Comparison of ENCODE assay signal across 8 cellular contexts in genomic region chr4:20684852-20685763, GRCh38. TPM values are rescaled to one million over a fixed set of nuclear protein-coding genes. Genes with fewer than 3 reads are reported as not detected.
DNase-seq lines count a peak whose midpoint lies in the region; ATAC-seq and TF ChIP-seq lines count a peak whose summit lies in the region.

No MANE protein-coding gene starts in this region.

- H3K9me3 Mint-ChIP-seq in MCF 10A (ENCODE audit: unreplicated experiment), result no peaks in the 10 kb centered on the region
- no peaks in the 10 kb centered on the region for H3K9me3 Mint-ChIP-seq in activated T-cell treated with anti-CD3 and anti-CD28 coated beads, Interleukin-2, amount 50 U/mL, for 24 hours
- H3K9me3 Mint-ChIP-seq in effector memory CD8-positive, alpha-beta T cell, result no peaks in the 10 kb centered on the region

- no peak overlapping the region for H2BK120ac ChIP-seq in mesenchymal stem cell (ENCODE audit: low read depth, low read length)

- H3K9me3 ChIP-seq in cardiac muscle cell (ENCODE audit: low read depth) (no peaks in the 10 kb centered on the region), right cardiac atrium (ENCODE audit: control insufficient read depth, low read length) (no peaks in the 10 kb centered on the region), mesenchymal stem cell (ENCODE audit: control insufficient read depth, low read length) (no peaks in the 10 kb centered on the region)

- H3K4me3 ChIP-seq in cardiac muscle cell (no peak overlapping the region), right cardiac atrium (ENCODE audit: low read length) (no peak overlapping the region), mesenchymal stem cell (ENCODE audit: insufficient read depth in 1 of 2, low read depth in 1 of 2, low read length in 2 of 2) (no peak overlapping the region)

- no TSS peak for BruUV-seq in MCF 10A (replicated peaks; lab: Mats Ljungman, UMichigan)

- POLR2A ChIA-PET in MCF 10A (lab: Yijun Ruan, JAX), result interaction anchor here (0.5 to 0.9 kb wide), 4 partner anchors 15 to 1190 kb away, joined by 3 to 5 read pairs (median 3); partner anchors contain the start of gene PACRGL

- H3K4me3 Mint-ChIP-seq in MCF 10A (ENCODE audit: unreplicated experiment), result no peak overlapping the region
- H3K4me3 Mint-ChIP-seq in activated T-cell treated with anti-CD3 and anti-CD28 coated beads, Interleukin-2, amount 50 U/mL, for 24 hours, result no peak overlapping the region
- no peak overlapping the region for H3K4me3 Mint-ChIP-seq in effector memory CD8-positive, alpha-beta T cell

- no peak for ATAC-seq in right cardiac atrium
- no peak for ATAC-seq in effector memory CD8-positive, alpha-beta T cell (replicated peaks)

- no peak overlapping the region for H3K9ac ChIP-seq in mesenchymal stem cell (ENCODE audit: low read length)

- no peak overlapping the region for H2BK12ac ChIP-seq in mesenchymal stem cell (ENCODE audit: low read length in 2 of 2)

- peaks cover 16% of the 10 kb centered on the region for H3K27me3 Mint-ChIP-seq in MCF 10A (ENCODE audit: insufficient read depth, unreplicated experiment)
- H3K27me3 Mint-ChIP-seq in activated T-cell treated with anti-CD3 and anti-CD28 coated beads, Interleukin-2, amount 50 U/mL, for 24 hours, result peaks cover 13% of the 10 kb centered on the region
- H3K27me3 Mint-ChIP-seq in effector memory CD8-positive, alpha-beta T cell, result peaks cover 10 to 20% of the 10 kb centered on the region in 2 donors

- H3K27ac Mint-ChIP-seq in MCF 10A (ENCODE audit: low read depth, unreplicated experiment), result no peak overlapping the region
- H3K27ac Mint-ChIP-seq in activated T-cell treated with anti-CD3 and anti-CD28 coated beads, Interleukin-2, amount 50 U/mL, for 24 hours, result no peak overlapping the region
- no peak overlapping the region for H3K27ac Mint-ChIP-seq in effector memory CD8-positive, alpha-beta T cell

- H3K23ac ChIP-seq in mesenchymal stem cell (ENCODE audit: low read length in 2 of 2), result no peak overlapping the region

- H3K36me3 ChIP-seq in cardiac muscle cell, result no peaks in the 10 kb centered on the region
- H3K36me3 ChIP-seq in mesenchymal stem cell (ENCODE audit: control insufficient read depth in 1 of 2, insufficient read depth in 2 of 2, low read depth in 1 of 2, low read length in 2 of 2), result no peaks in the 10 kb centered on the region

- no peak overlapping the region for H2AK5ac ChIP-seq in mesenchymal stem cell (ENCODE audit: low read length, severe bottlenecking)

- no peak overlapping the region for H3K4ac ChIP-seq in mesenchymal stem cell (ENCODE audit: low read depth in 1 of 2, low read length in 2 of 2)

- H4K91ac ChIP-seq in mesenchymal stem cell (ENCODE audit: low read length), result no peak overlapping the region

- H3K4me1 Mint-ChIP-seq in MCF 10A (ENCODE audit: insufficient read depth, unreplicated experiment), result no peaks in the 10 kb centered on the region
- no peaks in the 10 kb centered on the region for H3K4me1 Mint-ChIP-seq in activated T-cell treated with anti-CD3 and anti-CD28 coated beads, Interleukin-2, amount 50 U/mL, for 24 hours (ENCODE audit: low read depth)
- no peaks in the 10 kb centered on the region for H3K4me1 Mint-ChIP-seq in effector memory CD8-positive, alpha-beta T cell (ENCODE audit: low read depth in 2 of 2)

- no peak overlapping the region for H4K8ac ChIP-seq in mesenchymal stem cell (ENCODE audit: low read length)

- H2BK15ac ChIP-seq in mesenchymal stem cell (ENCODE audit: low read depth, poor library complexity, severe bottlenecking), result no peak overlapping the region

- TF ChIP-seq CTCF in cardiac muscle cell (IDR thresholded peaks at IDR 0.05; ENCODE audit: low read depth, low read length), result peak; percentile 43
- TF ChIP-seq CTCF in MCF 10A (IDR thresholded peaks at IDR 0.05; ENCODE audit: unreplicated experiment), result peak; percentile 53

- H3K4me1 ChIP-seq in cardiac muscle cell (ENCODE audit: low read depth), result no peaks in the 10 kb centered on the region
- H3K4me1 ChIP-seq in right cardiac atrium (ENCODE audit: control insufficient read depth, insufficient read depth, low read length), result no peaks in the 10 kb centered on the region
- no peaks in the 10 kb centered on the region for H3K4me1 ChIP-seq in mesenchymal stem cell (ENCODE audit: control insufficient read depth, insufficient read depth, low read depth, low read length)

- no peaks in the 10 kb centered on the region for H3K36me3 Mint-ChIP-seq in MCF 10A (ENCODE audit: insufficient read depth, unreplicated experiment)
- no peaks in the 10 kb centered on the region for H3K36me3 Mint-ChIP-seq in activated T-cell treated with anti-CD3 and anti-CD28 coated beads, Interleukin-2, amount 50 U/mL, for 24 hours (ENCODE audit: low read depth)
- H3K36me3 Mint-ChIP-seq in effector memory CD8-positive, alpha-beta T cell (ENCODE audit: insufficient read depth), result no peaks in the 10 kb centered on the region

- H3K27ac ChIP-seq in cardiac muscle cell (no peak overlapping the region), right cardiac atrium (ENCODE audit: low read length) (no peak overlapping the region), mesenchymal stem cell (ENCODE audit: low read length, poor library complexity, severe bottlenecking) (no peak overlapping the region)

- no peak overlapping the region for H3K14ac ChIP-seq in mesenchymal stem cell (ENCODE audit: low read length in 2 of 2)

- intact Hi-C loops in right cardiac atrium (cut with DNase I), result loop anchor here (5.0 to 10.0 kb wide), 3 partner anchors 260 to 268 kb away; no protein-coding TSS in a partner anchor
- intact Hi-C loops in MCF 10A (cut with micrococcal nuclease), result loop anchor here (1.0 to 10.0 kb wide), 6 partner anchors 141 to 2000 kb away; partner anchors contain the start of gene SLIT2

- H3K27me3 ChIP-seq in cardiac muscle cell (no peaks in the 10 kb centered on the region), right cardiac atrium (ENCODE audit: control insufficient read depth, insufficient read depth) (no peaks in the 10 kb centered on the region), mesenchymal stem cell (ENCODE audit: control insufficient read depth in 1 of 2, insufficient read depth in 1 of 2, low read length in 2 of 2) (peaks cover 0 to 4% of the 10 kb centered on the region in 2 experiments)

- H2AFZ ChIP-seq in mesenchymal stem cell (ENCODE audit: low read depth, low read length), result no peak overlapping the region

- no peaks in the 10 kb centered on the region for H3K79me1 ChIP-seq in mesenchymal stem cell (replicated peaks; ENCODE audit: low read length, poor library complexity, severe bottlenecking)

- 26% methylated on average over 6 of the region's 6 CpGs for WGBS in right cardiac atrium
- 38% methylated on average over 3 of the region's 6 CpGs for WGBS in mesenchymal stem cell

- DNase-seq in cardiac muscle cell (ENCODE audit: low read depth in 1 of 2, low spot score in 1 of 2) (peak; percentile 43 to 49), right cardiac atrium (no peak), NCI-H2029 treated with DMSO at 0.1 percent for 48 hours (lab: John Stamatoyannopoulos, UW) (peak; percentile 37), MCF 10A (ENCODE audit: unreplicated experiment) (peak; percentile 40), mesenchymal stem cell (peak; percentile 40)
- no peak for DNase-seq in activated CD8-positive, alpha-beta memory T cell treated with anti-CD3 and anti-CD28 coated beads, Interleukin-2, amount 50 U/mL, for 48 hours
- no peak for DNase-seq in activated T-cell treated with anti-CD3 and anti-CD28 coated beads, Interleukin-2, amount 50 U/mL, for 24 hours
- DNase-seq in effector memory CD8-positive, alpha-beta T cell, result no peak

- no peak overlapping the region for H2BK5ac ChIP-seq in mesenchymal stem cell (ENCODE audit: low read depth, low read length, poor library complexity, severe bottlenecking)

- CTCF ChIA-PET in MCF 10A (lab: Yijun Ruan, JAX), result interaction anchor here (0.6 to 6.5 kb wide), 32 partner anchors 8 to 1420 kb away, joined by 3 to 55 read pairs (median 4); partner anchors contain the start of gene PACRGL

- no peak overlapping the region for H3K4me2 ChIP-seq in mesenchymal stem cell (ENCODE audit: low read length, poor library complexity, severe bottlenecking)

- no peak overlapping the region for H3K18ac ChIP-seq in mesenchymal stem cell (ENCODE audit: low read depth in 1 of 2, low read length in 2 of 2)

RNA-seq across cellular contexts. Expression of gene PACRGL, which starts 15.2 kb away (rescaled TPM):
- 30.3 and 38.5 TPM in 2 replicates for total RNA-seq in cardiac muscle cell
- 9.5 and 9.8 TPM in 2 replicates for polyA plus RNA-seq in cardiac muscle cell
- total RNA-seq in right cardiac atrium, result 10 to 100 TPM; 11.5 to 12.6 (median 11.8) TPM
- 7.0 TPM for polyA plus RNA-seq in right cardiac atrium
- 23.7 and 28.3 TPM in 2 replicates for total RNA-seq in MCF 10A (2022)
- 7.6 TPM for polyA plus RNA-seq in mesenchymal stem cell (2013, experiment 1 of 2)
- 9.2 TPM for polyA plus RNA-seq in mesenchymal stem cell (2013, experiment 2 of 2)

Comparison
In these comparisons a context has a peak if more than half of its experiments do, and no peak if none do; other contexts are left out.
1. DNase-seq: peak in cardiac muscle cell (2 of 2), NCI-H2029 treated with DMSO at 0.1 percent for 48 hours (single experiment), MCF 10A (single experiment) and mesenchymal stem cell (single experiment); none in right cardiac atrium (0 of 3), activated CD8-positive, alpha-beta memory T cell treated with anti-CD3 and anti-CD28 coated beads, Interleukin-2, amount 50 U/mL, for 48 hours (single experiment), activated T-cell treated with anti-CD3 and anti-CD28 coated beads, Interleukin-2, amount 50 U/mL, for 24 hours (single experiment) and effector memory CD8-positive, alpha-beta T cell (0 of 3).